In genomic region chr18:35264409-35264808, GRCh38 we compare ENCODE assay signal across 33 cellular contexts.
"Had no signal": no experiment of that assay in that cellular context is flagged by ENCODE, and none has a peak within 500 bp of the region (broad histone marks: within the 10 kb centered on the region; RNA-seq: fewer than 3 reads in every experiment).

No MANE protein-coding gene starts in this region.

- H3K27me3 Mint-ChIP-seq: activated B cell treated with CpG ODN at 0.5 μM for 24 hours; activated CD8-positive, alpha-beta T cell treated with anti-CD3 and anti-CD28 coated beads for 36 hours; activated naive CD8-positive, alpha-beta T cell treated with anti-CD3 and anti-CD28 coated beads, Interleukin-2, amount 10 ng/mL, durations not matched to agents 7 days and 5 days; activated T-helper 17 cell treated with anti-CD3 and anti-CD28 coated beads, Interleukin-2, amount 50 U/mL, for 72 hours; brain; T-helper 17 cell had no signal

- H3K27me3 ChIP-seq: ascending aorta, breast epithelium, cardiac muscle cell, colonic mucosa, esophagus squamous epithelium, gastroesophageal sphincter had no signal

- H3K9me3 ChIP-seq: ascending aorta, breast epithelium, colonic mucosa, esophagus squamous epithelium, gastroesophageal sphincter had no signal

- H3K4me3 Mint-ChIP-seq: activated B cell treated with CpG ODN at 0.5 μM for 24 hours; activated CD8-positive, alpha-beta T cell treated with anti-CD3 and anti-CD28 coated beads for 36 hours; activated naive CD4-positive, alpha-beta T cell treated with anti-CD3 and anti-CD28 coated beads for 36 hours; activated naive CD8-positive, alpha-beta T cell treated with anti-CD3 and anti-CD28 coated beads, Interleukin-2, amount 10 ng/mL, durations not matched to agents 7 days and 5 days; activated T-cell treated with anti-CD3 and anti-CD28 coated beads, Interleukin-2, amount 50 U/mL, for 4 hours; activated T-helper 17 cell treated with anti-CD3 and anti-CD28 coated beads, Interleukin-2, amount 50 U/mL, for 72 hours; brain; T-helper 17 cell; T-helper 2 cell treated with Interferon-gamma antibody and Interleukin-4, amounts not matched to agents 5 μg/mL and 100 μg/mL, for 36 hours had no signal

- DNase-seq: activated B cell treated with CpG ODN at 0.5 μM for 24 hours; activated CD4-positive, alpha-beta T cell treated with anti-CD3 and anti-CD28 coated beads for 48 hours; activated CD4-positive, alpha-beta T cell treated with anti-CD3 and anti-CD28 coated beads, Interleukin-2, amount 50 U/mL, for 1 hour; activated CD4-positive, alpha-beta T cell treated with anti-CD3 and anti-CD28 coated beads, Interleukin-2, amount 50 U/mL, for 48 hours; activated CD8-positive, alpha-beta memory T cell treated with anti-CD3 and anti-CD28 coated beads for 24 hours; activated CD8-positive, alpha-beta T cell treated with anti-CD3 and anti-CD28 coated beads for 36 hours; activated effector memory CD4-positive, alpha-beta T cell treated with Interleukin-2 at 50 U/mL for 16 hours; activated gamma-delta T cell treated with Interleukin-2 at 50 U/mL for 16 hours; activated naive CD4-positive, alpha-beta T cell treated with anti-CD3 and anti-CD28 coated beads for 36 hours; activated naive CD8-positive, alpha-beta T cell treated with anti-CD3 and anti-CD28 coated beads, Interleukin-2, amount 10 ng/mL, durations not matched to agents 7 days and 5 days; activated T-cell treated with anti-CD3 and anti-CD28 coated beads, Interleukin-2, amount 50 U/mL, for 4 hours; central memory CD4-positive, alpha-beta T cell; cerebellar nuclear complex; colonic mucosa; effector CD8-positive, alpha-beta T cell; esophagus squamous epithelium; foreskin melanocyte; head of caudate nucleus; T-helper 17 cell; T1000; WERI-Rb-1 had no signal

- H3K27ac Mint-ChIP-seq: activated B cell treated with CpG ODN at 0.5 μM for 24 hours; activated CD8-positive, alpha-beta T cell treated with anti-CD3 and anti-CD28 coated beads for 36 hours; activated naive CD4-positive, alpha-beta T cell treated with anti-CD3 and anti-CD28 coated beads for 36 hours; activated naive CD4-positive, alpha-beta T cell treated with anti-CD3 and anti-CD28 coated beads, Interleukin-2, amount 50 U/mL, for 72 hours; activated naive CD8-positive, alpha-beta T cell treated with anti-CD3 and anti-CD28 coated beads, Interleukin-2, amount 10 ng/mL, durations not matched to agents 7 days and 5 days; brain; T-helper 17 cell; T-helper 2 cell treated with Interferon-gamma antibody and Interleukin-4, amounts not matched to agents 5 μg/mL and 100 μg/mL, for 36 hours had no signal

- H3K36me3 ChIP-seq: colonic mucosa, WERI-Rb-1 had no signal

- FAIRE-seq: endometrium, endothelial cell of umbilical vein had no signal

- H3K27ac ChIP-seq: ascending aorta, breast epithelium, cardiac muscle cell, colonic mucosa, epithelial cell of prostate, esophagus squamous epithelium, gastroesophageal sphincter, WERI-Rb-1 had no signal

- H3K4me3 ChIP-seq: ascending aorta, breast epithelium, cardiac muscle cell, colonic mucosa, esophagus squamous epithelium, gastroesophageal sphincter had no signal

- H3K4me1 Mint-ChIP-seq: brain had no signal

- H3K4me1 ChIP-seq: breast epithelium, colonic mucosa had no signal

- ATAC-seq: activated CD4-positive, CD25-positive, alpha-beta regulatory T cell treated with anti-CD3 and anti-CD28 coated beads, Interleukin-2, amount 50 U/mL, for 24 hours; activated CD8-positive, alpha-beta T cell treated with anti-CD3 and anti-CD28 coated beads for 36 hours; activated naive CD4-positive, alpha-beta T cell treated with anti-CD3 and anti-CD28 coated beads, Interleukin-2, amount 50 U/mL, for 72 hours; activated T-cell treated with anti-CD3 and anti-CD28 coated beads, Interleukin-2, amount 50 U/mL, for 4 hours; activated T-helper 17 cell treated with anti-CD3 and anti-CD28 coated beads, Interleukin-2, amount 50 U/mL, for 72 hours; gastroesophageal sphincter; T-helper 17 cell had no signal
